Comparison of ENCODE assay signal across 12 cellular contexts in genomic region chr19:34994643-34995471, GRCh38. TPM values are rescaled to one million over a fixed set of nuclear protein-coding genes. Genes with fewer than 3 reads are reported as not detected.
DNase-seq lines count a peak whose midpoint lies in the region; ATAC-seq and TF ChIP-seq lines count a peak whose summit lies in the region.
"Had no signal": no experiment of that assay in that cellular context is flagged by ENCODE, and none has a peak within 500 bp of the region (broad histone marks: within the 10 kb centered on the region; RNA-seq: fewer than 3 reads in every experiment).

No MANE protein-coding gene starts in this region.

- H2BK5ac ChIP-seq in trophoblast cell (ENCODE audit: low read depth, low read length, poor library complexity): no peak overlapping the region

- H3K79me1 ChIP-seq in trophoblast cell (ENCODE audit: low read length): peaks cover 4% of the 10 kb centered on the region

- no peak overlapping the region for H2BK120ac ChIP-seq in trophoblast cell (ENCODE audit: insufficient read depth, low read length, poor library complexity)

- no peak overlapping the region for H4K12ac ChIP-seq in trophoblast cell (ENCODE audit: low read depth, low read length)

- H3K4me3 ChIP-seq in neutrophil (ENCODE audit: low read depth in 1 of 2, low read length in 1 of 2): no peak overlapping the region
- no peak overlapping the region for H3K4me3 ChIP-seq in trophoblast cell (ENCODE audit: low read depth, low read length)
- H3K4me3 ChIP-seq: smooth muscle cell had no signal

- WGBS in trophoblast cell (ENCODE audit: extremely low coverage, insufficient coverage, insufficient read length): no CpG with 5 or more reads among the region's 16 CpGs

- H3K27ac ChIP-seq in neutrophil: peak overlapping the region; percentile 35
- no peak overlapping the region for H3K27ac ChIP-seq in trophoblast cell (ENCODE audit: low read depth, low read length)

- ATAC-seq in esophagus mucosa: peak; percentile 23
- ATAC-seq in HG03378 (IDR thresholded peaks at IDR 0.05; ENCODE audit: unreplicated experiment): no peak

- no peak overlapping the region for H3K4ac ChIP-seq in trophoblast cell (ENCODE audit: low read depth, low read length)

- no peak overlapping the region for H3K4me2 ChIP-seq in trophoblast cell (ENCODE audit: low read length)
- H3K4me2 ChIP-seq: smooth muscle cell had no signal

- H3K14ac ChIP-seq in trophoblast cell (ENCODE audit: low read length): no peak overlapping the region

- H3K9me3 ChIP-seq in neutrophil (no peaks in the 10 kb centered on the region), trophoblast cell (ENCODE audit: insufficient read depth, low read depth, low read length) (peaks cover 3% of the 10 kb centered on the region)
- H3K9me3 ChIP-seq: BE2C had no signal

- no peak overlapping the region for H4K91ac ChIP-seq in trophoblast cell (ENCODE audit: low read depth, low read length)

- no peak overlapping the region for H3K18ac ChIP-seq in trophoblast cell (ENCODE audit: low read length)

- no peaks in the 10 kb centered on the region for H3K27me3 ChIP-seq in neutrophil
- H3K27me3 ChIP-seq in trophoblast cell (ENCODE audit: insufficient read depth, low read length): no peaks in the 10 kb centered on the region
- H3K27me3 ChIP-seq: BE2C had no signal

- no peak for TF ChIP-seq CTCF in neutrophil (IDR thresholded peaks at IDR 0.05)

- no peaks in the 10 kb centered on the region for H3K36me3 ChIP-seq in neutrophil
- H3K36me3 ChIP-seq in trophoblast cell (ENCODE audit: control insufficient read depth in 1 of 2, insufficient read depth in 2 of 2, low read length in 2 of 2): no peaks in the 10 kb centered on the region
- H3K36me3 ChIP-seq: BE2C had no signal

- H3K23ac ChIP-seq in trophoblast cell (ENCODE audit: low read length): no peak overlapping the region

- peak; percentile 38 for DNase-seq in AG20443 (ENCODE audit: low spot score)
- DNase-seq in NCI-H460 (ENCODE audit: extremely low read depth, low read depth): peak; percentile 60
- DNase-seq in central memory CD4-positive, alpha-beta T cell: no peak
- no peak for DNase-seq in OCI-M1 (lab: John Stamatoyannopoulos, UW)
- no peak for DNase-seq in trophoblast cell
- DNase-seq: BE2C, NCI-H2081 treated with DMSO at 0.1 percent for 48 hours, SW 1271 had no signal

- peaks cover 2% of the 10 kb centered on the region for H3K79me2 ChIP-seq in trophoblast cell (ENCODE audit: control insufficient read depth, insufficient read depth, low read length, poor library complexity)

- no peak overlapping the region for H2AFZ ChIP-seq in trophoblast cell (ENCODE audit: insufficient read depth, low read length, poor library complexity)

- no peak overlapping the region for H2AK5ac ChIP-seq in trophoblast cell (ENCODE audit: low read length)

- no peak overlapping the region for H4K8ac ChIP-seq in trophoblast cell (ENCODE audit: low read depth, low read length)

- no peak overlapping the region for H3K9ac ChIP-seq in trophoblast cell (ENCODE audit: low read length)

- no peak overlapping the region for H2BK12ac ChIP-seq in trophoblast cell (ENCODE audit: low read length)

- H3K4me1 ChIP-seq in neutrophil (ENCODE audit: control insufficient read depth in 1 of 2, insufficient read depth in 1 of 2, low read depth in 1 of 2, low read length in 1 of 2) (peaks cover 46 to 61% of the 10 kb centered on the region in 2 experiments), trophoblast cell (ENCODE audit: control insufficient read depth in 1 of 2, insufficient read depth in 2 of 2, low read length in 2 of 2) (peaks cover 2 to 8% of the 10 kb centered on the region in 2 experiments)
- H3K4me1 ChIP-seq: BE2C had no signal

RNA-seq across cellular contexts. Expression of gene GRAMD1A, which starts 5.3 kb away (rescaled TPM):
- total RNA-seq in NCI-H460 (2014; rRNA removed; shearing (Covaris generic)): 28.8 and 34.5 TPM in 2 replicates
- 33.0 and 34.1 TPM in 2 replicates for polyA plus RNA-seq in NCI-H460 (2014; cell fraction: nucleus; rRNA removed)
- total RNA-seq in esophagus mucosa: 11.8 TPM
- polyA plus RNA-seq in trophoblast cell (2013): 48.7 and 50.2 TPM in 2 replicates

RNA-seq across cellular contexts. Expression of gene ZNF792, which starts 30.8 kb away (rescaled TPM):
- 1.2 and 1.3 TPM in 2 replicates for total RNA-seq in NCI-H460 (2014; rRNA removed; shearing (Covaris generic))
- 0.06 and 1.3 TPM in 2 replicates for polyA plus RNA-seq in NCI-H460 (2014; cell fraction: nucleus; rRNA removed)
- 1.8 TPM for total RNA-seq in esophagus mucosa
- polyA plus RNA-seq in trophoblast cell (2013): 2.0 and 2.1 TPM in 2 replicates

RNA-seq across cellular contexts. Expression of gene SCN1B, which starts 35.4 kb away (rescaled TPM):
- 0.61 and 0.82 TPM in 2 replicates for total RNA-seq in NCI-H460 (2014; rRNA removed; shearing (Covaris generic))
- polyA plus RNA-seq in NCI-H460 (2014; cell fraction: nucleus; rRNA removed): 1.2 and 3.3 TPM in 2 replicates
- 0.88 TPM for total RNA-seq in esophagus mucosa
- polyA plus RNA-seq in trophoblast cell (2013): 0.42 and 0.44 TPM in 2 replicates

RNA-seq across cellular contexts. Expression of gene HPN, which starts 46.7 kb away (rescaled TPM):
- not detected in 2 replicates for total RNA-seq in NCI-H460 (2014; rRNA removed; shearing (Covaris generic))
- 0.14 TPM in 1 of 2 replicates, not detected in the other for polyA plus RNA-seq in NCI-H460 (2014; cell fraction: nucleus; rRNA removed)
- not detected for total RNA-seq in esophagus mucosa
- polyA plus RNA-seq in trophoblast cell (2013): 4.8 and 4.9 TPM in 2 replicates

Comparison
In these comparisons a context has a peak if more than half of its experiments do, and no peak if none do; other contexts are left out.
1. DNase-seq: peak in AG20443 (single experiment) and NCI-H460 (single experiment); none in central memory CD4-positive, alpha-beta T cell (single experiment), OCI-M1 (single experiment) and trophoblast cell (0 of 2).